9 cellular contexts compared by ENCODE assay signal in genomic region chr6:25370175-25371036, GRCh38.
DNase-seq lines count a peak whose midpoint lies in the region; ATAC-seq and TF ChIP-seq lines count a peak whose summit lies in the region.
"Had no signal": no experiment of that assay in that cellular context is flagged by ENCODE, and none has a peak within 500 bp of the region (broad histone marks: within the 10 kb centered on the region; RNA-seq: fewer than 3 reads in every experiment).

No MANE protein-coding gene starts in this region.

- H3K36me3 Mint-ChIP-seq in CD4-positive, CD25-positive, alpha-beta regulatory T cell = peaks cover 7% of the 10 kb centered on the region

- H3K4me1 ChIP-seq in CD4-positive, CD25-positive, alpha-beta regulatory T cell (ENCODE audit: control insufficient read depth, insufficient read depth, low read length, poor library complexity, severe bottlenecking) = peaks cover 37% of the 10 kb centered on the region
- H3K4me1 ChIP-seq in hepatocyte (ENCODE audit: insufficient read depth) = peaks cover 12% of the 10 kb centered on the region

- no peaks in the 10 kb centered on the region for H3F3A ChIP-seq in SU-DHL-6 (ENCODE audit: insufficient read depth)

- peak overlapping the region; percentile 60 for H3K4me3 ChIP-seq in CD4-positive, CD25-positive, alpha-beta regulatory T cell (ENCODE audit: low read depth, low read length)
- H3K4me3 ChIP-seq in SU-DHL-6 (ENCODE audit: insufficient read depth, low read length, poor library complexity, severe bottlenecking) = no peak overlapping the region
- no peak overlapping the region for H3K4me3 ChIP-seq in hepatocyte
- H3K4me3 ChIP-seq in brain microvascular endothelial cell (ENCODE audit: low read depth, low read length) = no peak overlapping the region

- TF ChIP-seq CTCF in SU-DHL-6 (IDR thresholded peaks at IDR 0.05; ENCODE audit: insufficient read depth, low read length, poor library complexity, severe bottlenecking) (no peak), hepatocyte (IDR thresholded peaks at IDR 0.05; ENCODE audit: poor library complexity) (no peak), brain microvascular endothelial cell (IDR thresholded peaks at IDR 0.05; ENCODE audit: low read depth, low read length, missing control alignments) (no peak)

- peak overlapping the region; percentile 11 to 81 (median 76) for H3K4me3 Mint-ChIP-seq in CD4-positive, CD25-positive, alpha-beta regulatory T cell

- H3K9me2 ChIP-seq in SU-DHL-6 (replicated peaks; ENCODE audit: insufficient read depth, low read length) (no peaks in the 10 kb centered on the region), hepatocyte (replicated peaks; ENCODE audit: insufficient read depth) (no peaks in the 10 kb centered on the region)

- H3K9me3 Mint-ChIP-seq in CD4-positive, CD25-positive, alpha-beta regulatory T cell = peaks cover 0 to 9% (median 5%) of the 10 kb centered on the region in 7 donors

- H4K20me1 ChIP-seq in SU-DHL-6 (ENCODE audit: low read depth, low read length) = no peaks in the 10 kb centered on the region
- H4K20me1 ChIP-seq in hepatocyte (ENCODE audit: insufficient read depth, poor library complexity, severe bottlenecking) = peaks cover 13% of the 10 kb centered on the region

- H3K4me2 ChIP-seq in SU-DHL-6 (ENCODE audit: low read depth, low read length, poor library complexity, severe bottlenecking) (peak overlapping the region; percentile 32), hepatocyte (peak overlapping the region; percentile 59)

- H3K27me3 ChIP-seq in CD4-positive, CD25-positive, alpha-beta regulatory T cell (ENCODE audit: control insufficient read depth, insufficient read depth, low read length) = no peaks in the 10 kb centered on the region
- H3K27me3 ChIP-seq in SU-DHL-6 (ENCODE audit: low read length) (no peaks in the 10 kb centered on the region), hepatocyte (no peaks in the 10 kb centered on the region), brain microvascular endothelial cell (replicated peaks) (no peaks in the 10 kb centered on the region)

- no peaks in the 10 kb centered on the region for H3K36me3 ChIP-seq in CD4-positive, CD25-positive, alpha-beta regulatory T cell (ENCODE audit: control insufficient read depth, insufficient read depth, low read length)
- H3K36me3 ChIP-seq in SU-DHL-6 (ENCODE audit: low read length) = peaks cover 5% of the 10 kb centered on the region; the same call in 1 of the 2 replicates
- no peaks in the 10 kb centered on the region for H3K36me3 ChIP-seq in hepatocyte (replicated peaks; ENCODE audit: insufficient read depth, low read depth)
- no peaks in the 10 kb centered on the region for H3K36me3 ChIP-seq in brain microvascular endothelial cell (replicated peaks)

- peak in 1 of 3 donors; percentile 19 for DNase-seq in CD4-positive, CD25-positive, alpha-beta regulatory T cell
- DNase-seq in hepatocyte (ENCODE audit: low spot score) (no peak), brain microvascular endothelial cell (no peak), COR-L47 (lab: John Stamatoyannopoulos, UW) (no peak)
- DNase-seq: left ventricle myocardium superior had no signal

- 0 out of 2 replicates have a peak overlapping the region, but pooled peaks have one; percentile 2 for H3K9ac ChIP-seq in SU-DHL-6 (ENCODE audit: low read length)

- H3K4me1 Mint-ChIP-seq in CD4-positive, CD25-positive, alpha-beta regulatory T cell = peaks cover 7 to 60% (median 50%) of the 10 kb centered on the region in 4 donors

- H3K79me2 ChIP-seq in SU-DHL-6 (ENCODE audit: insufficient read depth, low read length) (peaks cover 90% of the 10 kb centered on the region), hepatocyte (peaks cover 95% of the 10 kb centered on the region)

- H3K27ac Mint-ChIP-seq in CD4-positive, CD25-positive, alpha-beta regulatory T cell = peak overlapping the region; percentile 88 to 96 (median 91)

- H2AFZ ChIP-seq in SU-DHL-6 (ENCODE audit: low read depth, low read length, severe bottlenecking) (no peak overlapping the region), hepatocyte (no peak overlapping the region)

- WGBS in hepatocyte (ENCODE audit: low lambda C conversion rate, missing lambda C conversion rate) = 67% methylated on average over 10 of the region's 10 CpGs

- ATAC-seq in CD4-positive, CD25-positive, alpha-beta regulatory T cell (ENCODE audit: low read depth in 2 of 2) = peak; percentile 37 to 49
- ATAC-seq in GM18498 (IDR thresholded peaks at IDR 0.05; ENCODE audit: unreplicated experiment) (peak; percentile 33), HG03469 (IDR thresholded peaks at IDR 0.05; ENCODE audit: unreplicated experiment) (no peak), GM21576 (IDR thresholded peaks at IDR 0.05; ENCODE audit: unreplicated experiment) (no peak)

- no peak overlapping the region for H3K27ac ChIP-seq in CD4-positive, CD25-positive, alpha-beta regulatory T cell (ENCODE audit: insufficient read depth, low read length, poor library complexity, severe bottlenecking)
- H3K27ac ChIP-seq in SU-DHL-6 (ENCODE audit: low read depth, low read length) (no peak overlapping the region), hepatocyte (peak overlapping the region; percentile 94), brain microvascular endothelial cell (no peak overlapping the region)

- H3K27me3 Mint-ChIP-seq in CD4-positive, CD25-positive, alpha-beta regulatory T cell = peaks cover 4% of the 10 kb centered on the region

- peaks cover 0 to 5% of the 10 kb centered on the region in 2 experiments for H3K9me3 ChIP-seq in CD4-positive, CD25-positive, alpha-beta regulatory T cell (ENCODE audit: control insufficient read depth in 2 of 2, low read length in 2 of 2)
- H3K9me3 ChIP-seq in SU-DHL-6 (ENCODE audit: insufficient read depth, low read length) (no peaks in the 10 kb centered on the region), hepatocyte (ENCODE audit: low read depth) (no peaks in the 10 kb centered on the region)

- in situ Hi-C loops in brain microvascular endothelial cell (cut with HindIII; ENCODE audit: low pct_ligation_motif_present, low sequenced_read_pairs) = no loop called here

Comparison
In these comparisons a context has a peak if more than half of its experiments do, and no peak if none do; other contexts are left out.
1. ATAC-seq: peak in CD4-positive, CD25-positive, alpha-beta regulatory T cell (2 of 2) and GM18498 (single experiment); none in HG03469 (single experiment) and GM21576 (single experiment).